In the genomic region with DNA sequence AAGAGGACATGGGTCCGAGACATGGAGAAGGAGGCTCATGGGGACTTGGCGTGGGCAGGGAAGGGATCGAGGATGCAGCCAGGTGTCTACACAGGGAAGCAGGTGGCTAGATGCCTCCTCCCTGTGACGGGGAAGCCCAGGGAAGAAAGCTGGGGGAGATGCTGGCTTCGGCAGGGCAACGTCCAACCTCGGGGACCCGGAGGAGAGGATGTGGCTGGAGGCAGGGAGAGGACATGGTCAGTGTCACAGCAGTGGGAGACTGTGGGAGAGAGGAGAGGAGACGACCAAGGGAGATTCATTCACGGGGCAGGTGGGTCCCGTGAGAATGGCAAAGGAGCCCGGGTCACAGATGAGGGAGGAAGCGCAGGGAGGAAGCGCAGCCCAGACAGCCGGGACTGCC, we compare ENCODE assay signal across 12 cellular contexts.
"Had no signal": no experiment of that assay in that cellular context is flagged by ENCODE, and none has a peak within 500 bp of the region (broad histone marks: within the 10 kb centered on the region; RNA-seq: fewer than 3 reads in every experiment).

No MANE protein-coding gene starts in this region.

- H2AFZ ChIP-seq: hepatocyte had no signal

- H3K36me3 Mint-ChIP-seq: memory B cell; stimulated activated naive B cell treated with anti-CD40 and anti-IgM and Interleukin-4, amounts not matched to agents 10 μg/mL and 1 μg/mL and 100 μg/mL, for 72 hours had no signal

- H3K27ac Mint-ChIP-seq: activated CD4-positive, alpha-beta memory T cell treated with anti-CD3 and anti-CD28 coated beads, Interleukin-2, amount 10 ng/mL, durations not matched to agents 7 days and 5 days; activated T-cell treated with anti-CD3 and anti-CD28 coated beads, Interleukin-2, amount 50 U/mL, for 72 hours; memory B cell; stimulated activated naive B cell treated with anti-CD40 and anti-IgM and Interleukin-4, amounts not matched to agents 10 μg/mL and 1 μg/mL and 100 μg/mL, for 72 hours had no signal

- H3K4me3 Mint-ChIP-seq: activated CD4-positive, alpha-beta memory T cell treated with anti-CD3 and anti-CD28 coated beads, Interleukin-2, amount 10 ng/mL, durations not matched to agents 7 days and 5 days; activated T-cell treated with anti-CD3 and anti-CD28 coated beads, Interleukin-2, amount 50 U/mL, for 72 hours; memory B cell; stimulated activated naive B cell treated with anti-CD40 and anti-IgM and Interleukin-4, amounts not matched to agents 10 μg/mL and 1 μg/mL and 100 μg/mL, for 72 hours had no signal

- H3K9me3 ChIP-seq: body of pancreas, pancreas, upper lobe of left lung had no signal

- FAIRE-seq: pancreas, small intestine had no signal

- H3K9me3 Mint-ChIP-seq: activated CD4-positive, alpha-beta memory T cell treated with anti-CD3 and anti-CD28 coated beads, Interleukin-2, amount 10 ng/mL, durations not matched to agents 7 days and 5 days; activated T-cell treated with anti-CD3 and anti-CD28 coated beads, Interleukin-2, amount 50 U/mL, for 72 hours; memory B cell had no signal

- H3K4me3 ChIP-seq: body of pancreas, hepatocyte, pancreas, upper lobe of left lung had no signal

- DNase-seq: activated CD4-positive, alpha-beta memory T cell treated with anti-CD3 and anti-CD28 coated beads, Interleukin-2, amount 10 ng/mL, durations not matched to agents 7 days and 5 days; activated naive CD4-positive, alpha-beta T cell; activated T-cell treated with anti-CD3 and anti-CD28 coated beads, Interleukin-2, amount 50 U/mL, for 72 hours; central memory CD4-positive, alpha-beta T cell; effector memory CD4-positive, alpha-beta T cell; small intestine; stimulated activated naive B cell treated with anti-CD40 and anti-IgM and Interleukin-4, amounts not matched to agents 10 μg/mL and 1 μg/mL and 100 μg/mL, for 72 hours had no signal

- H3K27ac ChIP-seq: body of pancreas, hepatocyte, pancreas, upper lobe of left lung had no signal

- H3K4me1 Mint-ChIP-seq: activated CD4-positive, alpha-beta memory T cell treated with anti-CD3 and anti-CD28 coated beads, Interleukin-2, amount 10 ng/mL, durations not matched to agents 7 days and 5 days; stimulated activated naive B cell treated with anti-CD40 and anti-IgM and Interleukin-4, amounts not matched to agents 10 μg/mL and 1 μg/mL and 100 μg/mL, for 72 hours had no signal

- H3K79me2 ChIP-seq: hepatocyte had no signal

- H3K36me3 ChIP-seq: pancreas, upper lobe of left lung had no signal

- H3K4me1 ChIP-seq: body of pancreas, pancreas, upper lobe of left lung had no signal

- H3K4me2 ChIP-seq: hepatocyte had no signal

- H3K27me3 ChIP-seq: body of pancreas, hepatocyte, pancreas, upper lobe of left lung had no signal
